9 cellular contexts compared by ENCODE assay signal in genomic region chr17:77470330-77470786, GRCh38.
A peak's percentile ranks its signal among the peaks of the same experiment; 100 is the strongest.
DNase-seq lines count a peak whose midpoint lies in the region; ATAC-seq, FAIRE-seq and TF ChIP-seq lines count a peak whose summit lies in the region.
"Had no signal": no experiment of that assay in that cellular context is flagged by ENCODE, and none has a peak within 500 bp of the region (broad histone marks: within the 10 kb centered on the region; RNA-seq: fewer than 3 reads in every experiment).

No MANE protein-coding gene starts in this region.

- H3K79me2 ChIP-seq in HepG2 (ENCODE audit: insufficient read depth, low read length) (peaks cover 96% of the 10 kb centered on the region), mesendoderm (ENCODE audit: control insufficient read depth, insufficient read depth, low read length) (peaks cover 57% of the 10 kb centered on the region)

- H3K27ac Mint-ChIP-seq in activated T-helper 2 cell treated with anti-CD3 and anti-CD28 coated beads, Interferon-gamma antibody, Interleukin-2, Interleukin-4, amounts not matched to agents 10 μg/mL and 5 μg/mL and 100 μg/mL, durations not matched to agents 14 hours and 24 hours and 36 hours, result peak overlapping the region; percentile 90

- H3K36me3 ChIP-seq in HepG2 (replicated peaks in 1 of 2; ENCODE audit: control insufficient read depth in 1 of 2, insufficient read depth in 2 of 2, low read length in 2 of 2) (peaks cover 47 to 79% of the 10 kb centered on the region in 2 experiments), right lobe of liver (no peaks in the 10 kb centered on the region), mesendoderm (ENCODE audit: control insufficient read depth, insufficient read depth, low read length) (no peaks in the 10 kb centered on the region), uterus (no peaks in the 10 kb centered on the region)

- peaks cover 24% of the 10 kb centered on the region for H3K79me1 ChIP-seq in mesendoderm (ENCODE audit: low read length)

- WGBS in HepG2 (ENCODE audit: low lambda C conversion rate), result 99% methylated on average over 3 of the region's 3 CpGs
- WGBS in right lobe of liver (ENCODE audit: insufficient coverage, low coverage, low lambda C conversion rate, missing lambda C conversion rate), result 75% methylated on average over 3 of the region's 3 CpGs
- WGBS in mesendoderm (ENCODE audit: extremely low coverage, insufficient coverage, low lambda C conversion rate), result no CpG with 5 or more reads among the region's 3 CpGs

- POLR2A ChIA-PET in HepG2 (lab: Yijun Ruan, JAX), result interaction anchor here (0.7 to 1.8 kb wide), 2 partner anchors 17 to 19 kb away, joined by 3 to 12 read pairs; no protein-coding TSS in a partner anchor

- CTCF ChIA-PET in HepG2 (lab: Yijun Ruan, JAX; ENCODE audit: low intra/inter-chr PET ratio, low total read pairs), result interaction anchor here (1.4 kb wide), 1 partner anchor 40 kb away, joined by 4 read pairs; no protein-coding TSS in a partner anchor

- no peak overlapping the region for H4K5ac ChIP-seq in mesendoderm (ENCODE audit: low read length)

- H3K23ac ChIP-seq in mesendoderm (ENCODE audit: low read length), result no peak overlapping the region

- no peak overlapping the region for H3K4me2 ChIP-seq in HepG2 (ENCODE audit: low read depth, low read length)
- H3K4me2 ChIP-seq in mesendoderm (ENCODE audit: low read length), result no peak overlapping the region

- H3K4me1 Mint-ChIP-seq in activated T-helper 2 cell treated with anti-CD3 and anti-CD28 coated beads, Interferon-gamma antibody, Interleukin-2, Interleukin-4, amounts not matched to agents 10 μg/mL and 5 μg/mL and 100 μg/mL, durations not matched to agents 14 hours and 24 hours and 36 hours (ENCODE audit: low read depth), result peaks cover 84% of the 10 kb centered on the region

- H3K9me3 ChIP-seq in HepG2 (ENCODE audit: low read length) (no peaks in the 10 kb centered on the region), right lobe of liver (no peaks in the 10 kb centered on the region), uterus (no peaks in the 10 kb centered on the region)

- H4K20me1 ChIP-seq in HepG2 (ENCODE audit: insufficient read depth, low read length), result peaks cover 90% of the 10 kb centered on the region

- H3K4me1 ChIP-seq in HepG2 (ENCODE audit: insufficient read depth, low read length) (peaks cover 53% of the 10 kb centered on the region), right lobe of liver (peaks cover 0 to 39% (median 12%) of the 10 kb centered on the region in 4 donors), mesendoderm (ENCODE audit: control insufficient read depth, low read depth, low read length) (peaks cover 35% of the 10 kb centered on the region), uterus (peaks cover 6 to 39% of the 10 kb centered on the region in 2 donors)

- no peak overlapping the region for H3K27ac ChIP-seq in HepG2 (ENCODE audit: extremely low read length, insufficient read depth, low read length)
- no peak overlapping the region for H3K27ac ChIP-seq in right lobe of liver
- no peak overlapping the region for H3K27ac ChIP-seq in mesendoderm (ENCODE audit: low read depth, low read length)
- peak overlapping the region; percentile 82 to 93 for H3K27ac ChIP-seq in uterus
- H3K27ac ChIP-seq: C4-2B had no signal

- TF ChIP-seq POLR2A in HepG2 (IDR thresholded peaks at IDR 0.05; ENCODE audit: insufficient read depth in 1 of 2, low read depth in 2 of 2, low read length in 2 of 2) (no peak), right lobe of liver (IDR thresholded peaks at IDR 0.05) (no peak), uterus (IDR thresholded peaks at IDR 0.05) (no peak)

- H3K4ac ChIP-seq in mesendoderm (ENCODE audit: low read depth, low read length), result no peak overlapping the region

- no peak for DNase-seq in HepG2 (ENCODE audit: low spot score)
- DNase-seq in right lobe of liver, result no peak
- DNase-seq in activated T-helper 2 cell treated with anti-CD3 and anti-CD28 coated beads, Interferon-gamma antibody, Interleukin-2, Interleukin-4, amounts not matched to agents 10 μg/mL and 5 μg/mL and 100 μg/mL, durations not matched to agents 14 hours and 24 hours and 36 hours (ENCODE audit: low spot score), result no peak
- DNase-seq in mesendoderm, result no peak
- no peak for DNase-seq in uterus
- DNase-seq in inferior parietal cortex (ENCODE audit: extremely low spot score), result no peak

- H3K9ac ChIP-seq in HepG2 (ENCODE audit: insufficient read depth, low read depth, low read length) (no peak overlapping the region), mesendoderm (ENCODE audit: low read length) (no peak overlapping the region)

- H3K4me3 ChIP-seq in HepG2 (replicated peaks in 1 of 3; ENCODE audit: insufficient read depth in 1 of 3, low read depth in 2 of 3, low read length in 3 of 3), result no peak overlapping the region
- H3K4me3 ChIP-seq in right lobe of liver, result no peak overlapping the region
- H3K4me3 ChIP-seq in mesendoderm (ENCODE audit: low read length), result no peak overlapping the region
- H3K4me3 ChIP-seq in uterus, result no peak overlapping the region

- ATAC-seq in HepG2 (no peak), right lobe of liver (no peak), HG02642 (IDR thresholded peaks at IDR 0.05; ENCODE audit: poor library complexity, unreplicated experiment) (no peak)
- no peak for ATAC-seq in activated CD4-positive, CD25-positive, alpha-beta regulatory T cell treated with anti-CD3 and anti-CD28 coated beads, Interleukin-2, amount 50 U/mL, for 24 hours

- H3K56ac ChIP-seq in mesendoderm (ENCODE audit: low read length), result peak overlapping the region; percentile 42

- H3K9me3 Mint-ChIP-seq in activated T-helper 2 cell treated with anti-CD3 and anti-CD28 coated beads, Interferon-gamma antibody, Interleukin-2, Interleukin-4, amounts not matched to agents 10 μg/mL and 5 μg/mL and 100 μg/mL, durations not matched to agents 14 hours and 24 hours and 36 hours, result no peaks in the 10 kb centered on the region

- H3K27me3 Mint-ChIP-seq in activated T-helper 2 cell treated with anti-CD3 and anti-CD28 coated beads, Interferon-gamma antibody, Interleukin-2, Interleukin-4, amounts not matched to agents 10 μg/mL and 5 μg/mL and 100 μg/mL, durations not matched to agents 14 hours and 24 hours and 36 hours (ENCODE audit: low read depth), result no peaks in the 10 kb centered on the region

- FAIRE-seq in HepG2 (lab: Jason Lieb, UNC), result no peak

- peak overlapping the region; percentile 21 for H2BK5ac ChIP-seq in mesendoderm (ENCODE audit: low read length)

- no peak overlapping the region for H2AK5ac ChIP-seq in mesendoderm (ENCODE audit: low read length)

- H3K4me3 Mint-ChIP-seq in activated T-helper 2 cell treated with anti-CD3 and anti-CD28 coated beads, Interferon-gamma antibody, Interleukin-2, Interleukin-4, amounts not matched to agents 10 μg/mL and 5 μg/mL and 100 μg/mL, durations not matched to agents 14 hours and 24 hours and 36 hours (ENCODE audit: low read depth), result peak overlapping the region; percentile 20

- H2BK15ac ChIP-seq in mesendoderm (replicated peaks; ENCODE audit: low read depth), result no peak overlapping the region

- H4K8ac ChIP-seq in mesendoderm (ENCODE audit: low read depth, low read length), result no peak overlapping the region

- H2AFZ ChIP-seq in HepG2 (ENCODE audit: low read length), result no peak overlapping the region

- TSS peak; percentile 15 for BruUV-seq in HepG2 (replicated peaks; lab: Mats Ljungman, UMichigan)

- no peak overlapping the region for H2BK120ac ChIP-seq in mesendoderm (ENCODE audit: low read depth, low read length)

- TF ChIP-seq CTCF in HepG2 (CRISPR knock-in tag; IDR thresholded peaks at IDR 0.05) (no peak), right lobe of liver (IDR thresholded peaks at IDR 0.05) (no peak), uterus (IDR thresholded peaks at IDR 0.05) (no peak)

- peak overlapping the region; percentile 39 for H3K18ac ChIP-seq in mesendoderm (ENCODE audit: low read length)

- TF ChIP-seq RAD21 in HepG2 (CRISPR knock-in tag; IDR thresholded peaks at IDR 0.05), result no peak

- in situ Hi-C loops in HepG2 (cut with HindIII; ENCODE audit: extremely low pct_ligation_motif_present, low pct_unique_long_range_greater_than_20kb), result no loop called here

- TF ChIP-seq EP300 in HepG2 (IDR thresholded peaks at IDR 0.05; ENCODE audit: low read depth in 2 of 2, low read length in 2 of 2) (no peak), HepG2 (CRISPR knock-in tag; IDR thresholded peaks at IDR 0.05; ENCODE audit: borderline replicate concordance) (no peak)

- peaks cover 77% of the 10 kb centered on the region for H3K36me3 Mint-ChIP-seq in activated T-helper 2 cell treated with anti-CD3 and anti-CD28 coated beads, Interferon-gamma antibody, Interleukin-2, Interleukin-4, amounts not matched to agents 10 μg/mL and 5 μg/mL and 100 μg/mL, durations not matched to agents 14 hours and 24 hours and 36 hours (ENCODE audit: low read depth)

- intact Hi-C loops in HepG2 (cut with micrococcal nuclease; ENCODE audit: unreplicated experiment), result loop anchor here (5.0 kb wide), 1 partner anchor 38 kb away; no protein-coding TSS in a partner anchor
- intact Hi-C loops in right lobe of liver (cut with DNase I), result no loop called here
- intact Hi-C loops in activated T-helper 2 cell treated with anti-CD3 and anti-CD28 coated beads, Interferon-gamma antibody, Interleukin-2, Interleukin-4, amounts not matched to agents 10 μg/mL and 5 μg/mL and 100 μg/mL, durations not matched to agents 14 hours and 24 hours and 36 hours (cut with micrococcal nuclease), result no loop called here
- intact Hi-C loops in uterus (cut with DNase I; ENCODE audit: low total_unique reads), result no loop called here

- H3K27me3 ChIP-seq in HepG2 (ENCODE audit: control insufficient read depth in 1 of 2, insufficient read depth in 2 of 2, low read length in 2 of 2) (no peaks in the 10 kb centered on the region), right lobe of liver (no peaks in the 10 kb centered on the region), mesendoderm (ENCODE audit: insufficient read depth, low read length, poor library complexity) (no peaks in the 10 kb centered on the region), uterus (no peaks in the 10 kb centered on the region)

TF ChIP-seq in HepG2, 621 proteins besides CTCF, POLR2A, EP300 and RAD21 (continues in another document):
- TF ChIP-seq PLRG1 (conservative IDR thresholded peaks at IDR 0.05), result 0 out of 2 replicates have a peak, but pooled peaks have one; percentile 57
- peak; percentile 59; the same call in 1 of the 2 replicates for TF ChIP-seq FOXA1 (IDR thresholded peaks at IDR 0.05)
- no peak for TF ChIP-seq FOXA1 (CRISPR knock-in tag; IDR thresholded peaks at IDR 0.05)
- TF ChIP-seq NR0B2 (CRISPR knock-in tag; IDR thresholded peaks at IDR 0.05), result no peak
- TF ChIP-seq GATA4 (IDR thresholded peaks at IDR 0.05; ENCODE audit: borderline replicate concordance, low read depth), result no peak
- TF ChIP-seq JUNB (CRISPR knock-in tag; IDR thresholded peaks at IDR 0.05; ENCODE audit: borderline replicate concordance), result peak; percentile 56
- peak; percentile 35; the same call in 1 of the 2 replicates for TF ChIP-seq SOX6 (IDR thresholded peaks at IDR 0.05)
- TF ChIP-seq SOX6 (CRISPR knock-in tag; IDR thresholded peaks at IDR 0.05), result no peak

Comparison
In these comparisons a context has a peak if more than half of its experiments do, and no peak if none do; other contexts are left out.
1. H3K27ac ChIP-seq: peak in uterus (2 of 2); none in HepG2 (single experiment), right lobe of liver (0 of 3) and mesendoderm (single experiment).